ENCODE assay signal across 22 cellular contexts in genomic region chrX:101136235-101136634, GRCh38. TPM values are rescaled to one million over a fixed set of nuclear protein-coding genes. Genes with fewer than 3 reads are reported as not detected.
A peak's percentile ranks its signal among the peaks of the same experiment; 100 is the strongest.
DNase-seq lines count a peak whose midpoint lies in the region; ATAC-seq and TF ChIP-seq lines count a peak whose summit lies in the region.
"Had no signal": no experiment of that assay in that cellular context is flagged by ENCODE, and none has a peak within 500 bp of the region (broad histone marks: within the 10 kb centered on the region; RNA-seq: fewer than 3 reads in every experiment).

No MANE protein-coding gene starts in this region.

- no peak overlapping the region for H3K4me3 Mint-ChIP-seq in activated naive CD8-positive, alpha-beta T cell treated with anti-CD3 and anti-CD28 coated beads, Interleukin-2, amount 10 ng/mL, durations not matched to agents 7 days and 5 days
- H3K4me3 Mint-ChIP-seq in activated CD8-positive, alpha-beta memory T cell treated with anti-CD3 and anti-CD28 coated beads, Interleukin-2, amount 10 ng/mL, durations not matched to agents 7 days and 5 days = no peak overlapping the region
- H3K4me3 Mint-ChIP-seq: CD8-positive, alpha-beta memory T cell; IgD-negative memory B cell had no signal

- H3K27ac Mint-ChIP-seq in activated naive CD8-positive, alpha-beta T cell treated with anti-CD3 and anti-CD28 coated beads, Interleukin-2, amount 10 ng/mL, durations not matched to agents 7 days and 5 days = peak overlapping the region; percentile 37
- H3K27ac Mint-ChIP-seq in activated CD8-positive, alpha-beta memory T cell treated with anti-CD3 and anti-CD28 coated beads, Interleukin-2, amount 10 ng/mL, durations not matched to agents 7 days and 5 days = no peak overlapping the region
- H3K27ac Mint-ChIP-seq: IgD-negative memory B cell had no signal

- POLR2A ChIA-PET in activated naive CD8-positive, alpha-beta T cell treated with anti-CD3 and anti-CD28 coated beads, Interleukin-2, amount 10 ng/mL, durations not matched to agents 7 days and 5 days (lab: Charles Lee) = interaction anchor here (0.6 kb wide), 1 partner anchor 34 kb away, joined by 3 read pairs; no protein-coding TSS in a partner anchor

- no peak overlapping the region for H3K27ac ChIP-seq in foreskin keratinocyte
- H3K27ac ChIP-seq: BLaER1 treated with 17β-estradiol and CSF1 and Interleukin-3, amounts not matched to agents 10 nM and 100 nM; SK-N-MC had no signal

- no peak for ATAC-seq in activated naive CD8-positive, alpha-beta T cell treated with anti-CD3 and anti-CD28 coated beads, Interleukin-2, amount 10 ng/mL, durations not matched to agents 7 days and 5 days (ENCODE audit: low read depth)
- peak; percentile 53 for ATAC-seq in foreskin keratinocyte
- ATAC-seq in HG03196 (IDR thresholded peaks at IDR 0.05; ENCODE audit: unreplicated experiment) = no peak
- ATAC-seq in activated CD8-positive, alpha-beta memory T cell treated with anti-CD3 and anti-CD28 coated beads, Interleukin-2, amount 10 ng/mL, durations not matched to agents 7 days and 5 days = no peak
- ATAC-seq: HCT116, PC-3 had no signal

- peaks cover 30% of the 10 kb centered on the region for H3K36me3 Mint-ChIP-seq in activated naive CD8-positive, alpha-beta T cell treated with anti-CD3 and anti-CD28 coated beads, Interleukin-2, amount 10 ng/mL, durations not matched to agents 7 days and 5 days
- peaks cover 41% of the 10 kb centered on the region for H3K36me3 Mint-ChIP-seq in activated CD8-positive, alpha-beta memory T cell treated with anti-CD3 and anti-CD28 coated beads, Interleukin-2, amount 10 ng/mL, durations not matched to agents 7 days and 5 days
- H3K36me3 Mint-ChIP-seq: CD8-positive, alpha-beta memory T cell had no signal

- no peaks in the 10 kb centered on the region for H3K27me3 ChIP-seq in foreskin keratinocyte
- H3K27me3 ChIP-seq: BLaER1 treated with 17β-estradiol and CSF1 and Interleukin-3, amounts not matched to agents 10 nM and 100 nM had no signal

- no peaks in the 10 kb centered on the region for H3K4me1 Mint-ChIP-seq in activated naive CD8-positive, alpha-beta T cell treated with anti-CD3 and anti-CD28 coated beads, Interleukin-2, amount 10 ng/mL, durations not matched to agents 7 days and 5 days
- no peaks in the 10 kb centered on the region for H3K4me1 Mint-ChIP-seq in activated CD8-positive, alpha-beta memory T cell treated with anti-CD3 and anti-CD28 coated beads, Interleukin-2, amount 10 ng/mL, durations not matched to agents 7 days and 5 days
- H3K4me1 Mint-ChIP-seq: CD8-positive, alpha-beta memory T cell; IgD-negative memory B cell had no signal

- peaks cover 6% of the 10 kb centered on the region for H3K4me1 ChIP-seq in foreskin keratinocyte
- H3K4me1 ChIP-seq: BLaER1 treated with 17β-estradiol and CSF1 and Interleukin-3, amounts not matched to agents 10 nM and 100 nM had no signal

- CTCF ChIA-PET in activated CD8-positive, alpha-beta memory T cell treated with anti-CD3 and anti-CD28 coated beads, Interleukin-2, amount 10 ng/mL, durations not matched to agents 7 days and 5 days (lab: Charles Lee) = no interaction called here

- H3K27me3 Mint-ChIP-seq in activated naive CD8-positive, alpha-beta T cell treated with anti-CD3 and anti-CD28 coated beads, Interleukin-2, amount 10 ng/mL, durations not matched to agents 7 days and 5 days = no peaks in the 10 kb centered on the region
- H3K27me3 Mint-ChIP-seq in activated CD8-positive, alpha-beta memory T cell treated with anti-CD3 and anti-CD28 coated beads, Interleukin-2, amount 10 ng/mL, durations not matched to agents 7 days and 5 days = no peaks in the 10 kb centered on the region
- H3K27me3 Mint-ChIP-seq: IgD-negative memory B cell had no signal

- no peak overlapping the region for H3K4me3 ChIP-seq in AG10803 (ENCODE audit: low read length)
- H3K4me3 ChIP-seq: BLaER1 treated with 17β-estradiol and CSF1 and Interleukin-3, amounts not matched to agents 10 nM and 100 nM; SK-N-MC had no signal

- TF ChIP-seq CTCF in AG10803 (conservative IDR thresholded peaks at IDR 0.05; ENCODE audit: low read length) (no peak), foreskin keratinocyte (conservative IDR thresholded peaks at IDR 0.05) (no peak)

- no peaks in the 10 kb centered on the region for H3K9me3 Mint-ChIP-seq in activated naive CD8-positive, alpha-beta T cell treated with anti-CD3 and anti-CD28 coated beads, Interleukin-2, amount 10 ng/mL, durations not matched to agents 7 days and 5 days
- H3K9me3 Mint-ChIP-seq in activated CD8-positive, alpha-beta memory T cell treated with anti-CD3 and anti-CD28 coated beads, Interleukin-2, amount 10 ng/mL, durations not matched to agents 7 days and 5 days (ENCODE audit: low read depth) = no peaks in the 10 kb centered on the region
- H3K9me3 Mint-ChIP-seq: CD8-positive, alpha-beta memory T cell; IgD-negative memory B cell had no signal

- DNase-seq in AG10803 (ENCODE audit: low read depth) (peak; percentile 15), GM03348 (ENCODE audit: low spot score) (peak; percentile 9), foreskin keratinocyte (peak; percentile 13 to 54), cerebellum (ENCODE audit: low spot score) (no peak)
- DNase-seq in activated naive CD8-positive, alpha-beta T cell treated with anti-CD3 and anti-CD28 coated beads, Interleukin-2, amount 10 ng/mL, durations not matched to agents 7 days and 5 days = no peak
- DNase-seq in activated CD8-positive, alpha-beta memory T cell treated with anti-CD3 and anti-CD28 coated beads, Interleukin-2, amount 10 ng/mL, durations not matched to agents 7 days and 5 days = no peak
- DNase-seq: CD8-positive, alpha-beta memory T cell; GOT3; MV-4-11; NCI-H1105 treated with DMSO at 0.1 percent for 48 hours; NCI-H1694 treated with DMSO at 0.1 percent for 48 hours; NCI-H2081 treated with DMSO at 0.1 percent for 48 hours; NCI-H446; NCI-H526; PC-3; SHP77 treated with DMSO at 0.1 percent for 48 hours had no signal

RNA-seq across cellular contexts. Expression of gene CENPI, which starts 38.2 kb away (rescaled TPM):
- total RNA-seq in activated naive CD8-positive, alpha-beta T cell treated with anti-CD3 and anti-CD28 coated beads, Interleukin-2, amount 10 ng/mL, durations not matched to agents 7 days and 5 days = 10 to 100 TPM; 21.4 to 24.6 TPM
- total RNA-seq in foreskin keratinocyte (24.1 and 27.7 TPM in 2 replicates), cerebellum (14.4 TPM)
- 4.7 and 6.8 TPM in 2 replicates for polyA plus RNA-seq in foreskin keratinocyte
- 10 to 100 TPM; 28.9 to 44.7 TPM for total RNA-seq in activated CD8-positive, alpha-beta memory T cell treated with anti-CD3 and anti-CD28 coated beads, Interleukin-2, amount 10 ng/mL, durations not matched to agents 7 days and 5 days

RNA-seq across cellular contexts. Expression of gene TMEM35A, which starts 57.6 kb away (rescaled TPM):
- total RNA-seq in activated naive CD8-positive, alpha-beta T cell treated with anti-CD3 and anti-CD28 coated beads, Interleukin-2, amount 10 ng/mL, durations not matched to agents 7 days and 5 days = not detected
- total RNA-seq in foreskin keratinocyte (0.07 TPM in 1 of 2 replicates, not detected in the other), cerebellum (37.2 TPM)
- 0.07 TPM in 2 replicates for polyA plus RNA-seq in foreskin keratinocyte
- total RNA-seq in activated CD8-positive, alpha-beta memory T cell treated with anti-CD3 and anti-CD28 coated beads, Interleukin-2, amount 10 ng/mL, durations not matched to agents 7 days and 5 days = not detected
- total RNA-seq: CD8-positive, alpha-beta memory T cell; PC-3; RPMI7951 had no signal
- polyA plus RNA-seq: CD8-positive, alpha-beta memory T cell; IgD-negative memory B cell had no signal

Comparison
In these comparisons a context has a peak if more than half of its experiments do, and no peak if none do; other contexts are left out.
1. DNase-seq: peak in AG10803 (single experiment), GM03348 (single experiment) and foreskin keratinocyte (2 of 2); none in activated naive CD8-positive, alpha-beta T cell treated with anti-CD3 and anti-CD28 coated beads, Interleukin-2, amount 10 ng/mL, durations not matched to agents 7 days and 5 days (single experiment), activated CD8-positive, alpha-beta memory T cell treated with anti-CD3 and anti-CD28 coated beads, Interleukin-2, amount 10 ng/mL, durations not matched to agents 7 days and 5 days (single experiment) and cerebellum (single experiment).
2. RNA of gene TMEM35A, which starts 57.6 kb away (total RNA-seq): 37.2 TPM in cerebellum (single experiment); 0.07 TPM in foreskin keratinocyte, not detected in activated naive CD8-positive, alpha-beta T cell treated with anti-CD3 and anti-CD28 coated beads, Interleukin-2, amount 10 ng/mL, durations not matched to agents 7 days and 5 days and not detected in activated CD8-positive, alpha-beta memory T cell treated with anti-CD3 and anti-CD28 coated beads, Interleukin-2, amount 10 ng/mL, durations not matched to agents 7 days and 5 days; every median in the first group is over 10 times any median in the second.